ENCODE assay signal across 11 cellular contexts in genomic region chr1:93585059-93585966, GRCh38.
DNase-seq lines count a peak whose midpoint lies in the region; ATAC-seq and TF ChIP-seq lines count a peak whose summit lies in the region.
"Had no signal": no experiment of that assay in that cellular context is flagged by ENCODE, and none has a peak within 500 bp of the region (broad histone marks: within the 10 kb centered on the region; RNA-seq: fewer than 3 reads in every experiment).

No MANE protein-coding gene starts in this region.

- no peak for TF ChIP-seq CTCF in Calu3 (IDR thresholded peaks at IDR 0.05; ENCODE audit: unreplicated experiment)
- no peak for TF ChIP-seq CTCF in VCaP (conservative IDR thresholded peaks at IDR 0.05)
- no peak for TF ChIP-seq CTCF in heart right ventricle (IDR thresholded peaks at IDR 0.05)

- CTCF ChIA-PET in Calu3 (lab: Charles Lee), result interaction anchor here (0.7 kb wide), 1 partner anchor 32 kb away, joined by 3 read pairs; no protein-coding TSS in a partner anchor

- ATAC-seq in heart right ventricle, result peak; percentile 87 to 95 (median 92)
- ATAC-seq in GM21515 (IDR thresholded peaks at IDR 0.05; ENCODE audit: unreplicated experiment), result no peak
- no peak for ATAC-seq in HG03469 (IDR thresholded peaks at IDR 0.05; ENCODE audit: unreplicated experiment)

- H3K36me3 ChIP-seq in heart right ventricle, result peaks cover 0 to 85% (median 21%) of the 10 kb centered on the region in 9 donors

- H3K9me3 ChIP-seq in heart right ventricle, result no peaks in the 10 kb centered on the region

- BruUV-seq in Calu3 (replicated peaks; lab: Mats Ljungman, UMichigan), result no TSS peak

- peaks cover 64% of the 10 kb centered on the region for H3K4me1 Mint-ChIP-seq in Calu3 (ENCODE audit: low read depth, unreplicated experiment)

- 39 to 43% methylated on average over 13 of the region's 13 CpGs for WGBS in heart right ventricle, 2 donors

- no peaks in the 10 kb centered on the region for H3K9me3 Mint-ChIP-seq in Calu3 (ENCODE audit: low read depth, unreplicated experiment)

- H3K4me1 ChIP-seq in heart right ventricle, result peaks cover 5 to 63% (median 44%) of the 10 kb centered on the region in 9 donors

- no peaks in the 10 kb centered on the region for H3K27me3 Mint-ChIP-seq in Calu3 (ENCODE audit: unreplicated experiment)

- H3K27ac ChIP-seq in VCaP (peak overlapping the region; percentile 99), heart right ventricle (peak overlapping the region; percentile 64 to 90 (median 78))
- H3K27ac ChIP-seq: KMS-11 had no signal

- H3K4me3 Mint-ChIP-seq in Calu3 (ENCODE audit: low read depth, unreplicated experiment), result peak overlapping the region; percentile 70

- no peak for TF ChIP-seq POLR2A in erythroblast (IDR thresholded peaks at IDR 0.05; ENCODE audit: low read length)

- H3K4me3 ChIP-seq in heart right ventricle, result peak overlapping the region in 4 of 10 donors; percentile 4 to 16 (median 10)

- intact Hi-C loops in Calu3 (cut with micrococcal nuclease; ENCODE audit: unreplicated experiment), result loop anchor here (1.0 kb wide), 1 partner anchor 29 kb away; no protein-coding TSS in a partner anchor
- intact Hi-C loops in heart right ventricle (cut with DNase I), result no loop called here
- intact Hi-C loops in posterior vena cava (cut with DNase I), result no loop called here

- peaks cover 52% of the 10 kb centered on the region for H3K36me3 Mint-ChIP-seq in Calu3 (ENCODE audit: insufficient read depth, unreplicated experiment)

- H3K27me3 ChIP-seq in heart right ventricle, result no peaks in the 10 kb centered on the region

- peak; percentile 98 for DNase-seq in Calu3
- peak; percentile 84 to 87 for DNase-seq in heart right ventricle
- peak; percentile 83 for DNase-seq in posterior vena cava (ENCODE audit: low spot score)
- no peak for DNase-seq in NCI-H1417 treated with DMSO at 0.1 percent for 48 hours (lab: John Stamatoyannopoulos, UW)
- no peak for DNase-seq in erythroblast (lab: John Stamatoyannopoulos, UW)
- DNase-seq: COR-L47; stimulated activated CD4-positive, alpha-beta T cell treated with anti-CD3 and anti-CD28 coated beads, Interleukin-2, amount 100 ng/mL, for 48 hours had no signal

- peak overlapping the region; percentile 90 for H3K27ac Mint-ChIP-seq in Calu3 (ENCODE audit: unreplicated experiment)

Comparison
In these comparisons a context has a peak if more than half of its experiments do, and no peak if none do; other contexts are left out.
1. DNase-seq: peak in Calu3 (single experiment), heart right ventricle (2 of 2) and posterior vena cava (single experiment); none in NCI-H1417 treated with DMSO at 0.1 percent for 48 hours (single experiment) and erythroblast (0 of 2).
2. ATAC-seq: peak in heart right ventricle (8 of 8); none in GM21515 (single experiment) and HG03469 (single experiment).